In the genomic region with DNA sequence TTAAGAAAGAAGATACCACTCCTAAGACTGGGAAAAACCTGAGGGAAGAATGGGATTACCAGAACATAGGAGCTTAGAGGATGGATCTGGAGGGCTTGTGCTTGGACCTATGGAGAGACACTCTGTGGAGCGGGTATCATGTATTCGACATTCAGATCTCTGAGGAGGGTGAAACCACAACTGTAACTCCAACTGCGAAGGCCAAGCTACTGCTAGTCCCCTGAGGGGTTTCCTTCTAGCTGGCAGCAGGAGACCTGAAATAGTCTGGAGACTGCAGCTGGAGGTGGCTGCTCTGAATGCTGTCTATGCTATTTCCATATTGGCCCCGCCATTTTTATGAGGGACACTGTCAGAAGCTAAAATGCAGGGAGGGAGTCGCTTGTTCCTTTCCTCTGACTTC, we compare ENCODE assay signal across 25 cellular contexts.
"Had no signal": no experiment of that assay in that cellular context is flagged by ENCODE, and none has a peak within 500 bp of the region (broad histone marks: within the 10 kb centered on the region; RNA-seq: fewer than 3 reads in every experiment).

No MANE protein-coding gene starts in this region.

- H3K4me1 ChIP-seq: colonic mucosa had no signal

- H3K4me3 Mint-ChIP-seq: activated CD8-positive, alpha-beta memory T cell treated with anti-CD3 and anti-CD28 coated beads, Interleukin-2, amount 10 ng/mL, durations not matched to agents 7 days and 5 days; activated T-cell treated with anti-CD3 and anti-CD28 coated beads, Interleukin-2, amount 50 U/mL, for 24 hours; activated T-helper 1 cell treated with anti-CD3 and anti-CD28 coated beads, Interleukin-12 subunit alpha, Interleukin-12 subunit beta, Interleukin-2, Interleukin-4 antibody, amounts not matched to agents 30 ng/mL and 10 ng/mL and 1 ng/mL, durations not matched to agents 14 hours and 24 hours and 36 hours; T-cell had no signal

- ATAC-seq: activated CD4-positive, CD25-positive, alpha-beta regulatory T cell treated with anti-CD3 and anti-CD28 coated beads, Interleukin-2, amount 50 U/mL, for 24 hours; activated CD8-positive, alpha-beta memory T cell treated with anti-CD3 and anti-CD28 coated beads, Interleukin-2, amount 10 ng/mL, durations not matched to agents 7 days and 5 days; activated naive CD4-positive, alpha-beta T cell treated with anti-CD3 and anti-CD28 coated beads, Interleukin-2, amount 50 U/mL, for 72 hours; K562; PC-3; T-cell had no signal

- H3K27ac ChIP-seq: colonic mucosa, SK-N-MC, WERI-Rb-1 had no signal

- H3K27me3 ChIP-seq: colonic mucosa had no signal

- DNase-seq: activated CD4-positive, alpha-beta T cell treated with anti-CD3 and anti-CD28 coated beads for 48 hours; activated CD4-positive, alpha-beta T cell treated with anti-CD3 and anti-CD28 coated beads, Interleukin-2, amount 50 U/mL, for 4 hours; activated CD8-positive, alpha-beta memory T cell treated with anti-CD3 and anti-CD28 coated beads, Interleukin-2, amount 10 ng/mL, durations not matched to agents 7 days and 5 days; activated effector memory CD4-positive, alpha-beta T cell treated with Interleukin-2 at 50 U/mL for 16 hours; activated naive CD4-positive, alpha-beta T cell; activated T-cell treated with anti-CD3 and anti-CD28 coated beads, Interleukin-2, amount 50 U/mL, for 24 hours; colonic mucosa; Kasumi-1; NCI-H1092 treated with DMSO at 0.1 percent for 48 hours; NCI-H1417 treated with DMSO at 0.1 percent for 48 hours; NCI-H1694; NCI-H2029; NCI-H345; NCI-H510A treated with DMSO at 0.1 percent for 48 hours; NCI-H69; PC-3; SHP77 treated with DMSO at 0.1 percent for 48 hours; T-cell; WERI-Rb-1 had no signal

- FAIRE-seq: K562, RCC 7860 had no signal

- H3K36me3 ChIP-seq: colonic mucosa, WERI-Rb-1 had no signal

- H3K9me3 ChIP-seq: colonic mucosa had no signal

- H3K27ac Mint-ChIP-seq: activated CD8-positive, alpha-beta memory T cell treated with anti-CD3 and anti-CD28 coated beads, Interleukin-2, amount 10 ng/mL, durations not matched to agents 7 days and 5 days; activated naive CD4-positive, alpha-beta T cell treated with anti-CD3 and anti-CD28 coated beads, Interleukin-2, amount 50 U/mL, for 72 hours; activated T-cell treated with anti-CD3 and anti-CD28 coated beads, Interleukin-2, amount 50 U/mL, for 24 hours; activated T-helper 1 cell treated with anti-CD3 and anti-CD28 coated beads, Interleukin-12 subunit alpha, Interleukin-12 subunit beta, Interleukin-2, Interleukin-4 antibody, amounts not matched to agents 30 ng/mL and 10 ng/mL and 1 ng/mL, durations not matched to agents 14 hours and 24 hours and 36 hours; T-cell had no signal

- H3K4me3 ChIP-seq: colonic mucosa, K562, SK-N-MC had no signal

- H3K27me3 Mint-ChIP-seq: activated CD8-positive, alpha-beta memory T cell treated with anti-CD3 and anti-CD28 coated beads, Interleukin-2, amount 10 ng/mL, durations not matched to agents 7 days and 5 days; activated T-cell treated with anti-CD3 and anti-CD28 coated beads, Interleukin-2, amount 50 U/mL, for 24 hours; T-cell had no signal
